In genomic region chr13:25180795-25181537, GRCh38 we compare ENCODE assay signal across 10 cellular contexts. TPM values are rescaled to one million over a fixed set of nuclear protein-coding genes. Genes with fewer than 3 reads are reported as not detected.
DNase-seq lines count a peak whose midpoint lies in the region; ATAC-seq and TF ChIP-seq lines count a peak whose summit lies in the region.
"Had no signal": no experiment of that assay in that cellular context is flagged by ENCODE, and none has a peak within 500 bp of the region (broad histone marks: within the 10 kb centered on the region; RNA-seq: fewer than 3 reads in every experiment).

No MANE protein-coding gene starts in this region.

- H3K4me1 ChIP-seq in Loucy (ENCODE audit: insufficient read depth, low read length, poor library complexity, severe bottlenecking) (no peaks in the 10 kb centered on the region), uterus (no peaks in the 10 kb centered on the region)

- H3K4me2 ChIP-seq in Loucy (ENCODE audit: low read depth, low read length, poor library complexity, severe bottlenecking): no peak overlapping the region
- H3K4me2 ChIP-seq: SK-N-SH had no signal

- no peak overlapping the region for H3K27ac ChIP-seq in uterus

- no peaks in the 10 kb centered on the region for H3K79me2 ChIP-seq in Loucy (ENCODE audit: insufficient read depth, low read length)

- intact Hi-C loops in uterus (cut with DNase I; ENCODE audit: low total_unique reads): no loop called here

- H3K36me3 ChIP-seq in Loucy (ENCODE audit: insufficient read depth, low read length): no peaks in the 10 kb centered on the region
- H3K36me3 ChIP-seq in uterus: no peaks in the 10 kb centered on the region

- H3K27me3 ChIP-seq in Loucy (ENCODE audit: insufficient read depth, low read length, poor library complexity, severe bottlenecking) (peaks cover 3% of the 10 kb centered on the region), uterus (no peaks in the 10 kb centered on the region)

- H4K20me1 ChIP-seq in Loucy (ENCODE audit: insufficient read depth, low read length, poor library complexity, severe bottlenecking): no peaks in the 10 kb centered on the region

- no peak for TF ChIP-seq POLR2A in uterus (IDR thresholded peaks at IDR 0.05)

- ATAC-seq in GM19043 (IDR thresholded peaks at IDR 0.05; ENCODE audit: low read depth, unreplicated experiment) (peak; percentile 54), HG02798 (IDR thresholded peaks at IDR 0.05; ENCODE audit: poor library complexity, unreplicated experiment) (peak; percentile 76)

- H3K9me3 ChIP-seq in Loucy (ENCODE audit: insufficient read depth, low read depth, low read length) (no peaks in the 10 kb centered on the region), uterus (no peaks in the 10 kb centered on the region)
- H3K9me3 ChIP-seq: SK-N-SH had no signal

- peak overlapping the region; percentile 45; the same call in 1 of the 2 replicates for H2AFZ ChIP-seq in Loucy (ENCODE audit: low read length)

- H3K9ac ChIP-seq in Loucy (ENCODE audit: low read depth, low read length, poor library complexity, severe bottlenecking): no peak overlapping the region
- H3K9ac ChIP-seq: SK-N-SH had no signal

- no peaks in the 10 kb centered on the region for H3K9me2 ChIP-seq in Loucy (replicated peaks; ENCODE audit: low read depth, low read length)
- H3K9me2 ChIP-seq: SK-N-SH had no signal

- TF ChIP-seq CTCF in Loucy (conservative IDR thresholded peaks at IDR 0.05; ENCODE audit: low read length) (no peak), uterus (IDR thresholded peaks at IDR 0.05) (no peak)

- H3F3A ChIP-seq in Loucy (ENCODE audit: low read depth): no peaks in the 10 kb centered on the region

- DNase-seq in superior temporal gyrus (ENCODE audit: extremely low spot score) (peak; percentile 47), T-helper 9 cell (no peak), NCI-H1694 (lab: John Stamatoyannopoulos, UW) (no peak), NCI-H187 treated with DMSO at 0.1 percent for 48 hours (lab: John Stamatoyannopoulos, UW) (no peak), uterus (no peak)
- DNase-seq: SK-N-SH had no signal

- no peak overlapping the region for H3K4me3 ChIP-seq in Loucy (ENCODE audit: low read length, poor library complexity, severe bottlenecking)
- H3K4me3 ChIP-seq in uterus: no peak overlapping the region

RNA-seq across cellular contexts. Expression of gene AMER2, which starts 8.9 kb away (rescaled TPM):
- total RNA-seq in uterus: 1 to 10 TPM in 1 of 4 donors, under 1 TPM in 1, not detected in 2; 0.09 to 2.4 TPM
- total RNA-seq: posterior vena cava had no signal
